Comparison of ENCODE assay signal across 21 cellular contexts in the genomic region with DNA sequence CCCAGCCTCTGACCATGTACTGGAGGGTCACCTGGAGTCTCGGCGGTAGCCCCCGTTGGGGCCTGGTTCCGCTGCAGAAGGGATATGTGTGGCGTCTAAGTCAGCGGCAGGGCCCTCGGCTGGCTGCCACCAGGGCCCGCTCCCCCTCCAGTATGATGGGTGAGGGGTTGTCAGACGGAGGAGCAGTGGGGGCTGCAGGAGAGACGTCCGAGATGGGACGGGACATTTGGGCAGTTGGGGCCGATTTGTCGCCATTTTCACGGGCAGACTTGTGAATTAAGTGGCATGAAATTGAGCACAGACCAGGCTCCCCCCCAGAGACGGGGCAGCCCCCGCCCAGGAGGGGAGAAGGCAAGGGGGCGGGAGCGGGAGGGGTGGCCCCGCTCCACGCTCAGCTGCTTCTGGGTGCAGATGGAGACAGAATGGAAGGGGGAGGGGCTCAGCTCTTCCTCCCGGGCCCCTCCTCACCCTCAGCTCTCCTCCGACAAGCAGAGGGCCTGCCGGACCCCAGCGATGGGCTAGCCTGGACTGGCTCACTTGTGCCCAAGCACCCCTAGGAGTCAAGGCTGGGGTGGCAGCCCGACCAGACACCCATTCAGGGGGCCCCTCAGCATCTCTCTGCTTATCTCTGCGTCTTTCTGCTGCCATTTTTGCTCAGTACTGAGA. TPM values are rescaled to one million over a fixed set of nuclear protein-coding genes. Genes with fewer than 3 reads are reported as not detected.
DNase-seq lines count a peak whose midpoint lies in the region; ATAC-seq, FAIRE-seq and TF ChIP-seq lines count a peak whose summit lies in the region.
"Had no signal": no experiment of that assay in that cellular context is flagged by ENCODE, and none has a peak within 500 bp of the region (broad histone marks: within the 10 kb centered on the region; RNA-seq: fewer than 3 reads in every experiment).

No MANE protein-coding gene starts in this region.

- no peak for FAIRE-seq in kidney (lab: Jason Lieb, UNC)

- H3K9me3 Mint-ChIP-seq in WTC11 = peaks cover 19% of the 10 kb centered on the region

- CTCF ChIA-PET in WTC11 (lab: Charles Lee) = interaction anchor here (0.9 to 1.7 kb wide), 3 partner anchors 49 to 259 kb away, joined by 3 to 4 read pairs (median 3); no protein-coding TSS in a partner anchor

- no peaks in the 10 kb centered on the region for H3F3A ChIP-seq in smooth muscle cell (ENCODE audit: low read depth)

- peak; percentile 88 for DNase-seq in H7
- no peak for DNase-seq in WTC11 (ENCODE audit: low spot score)
- DNase-seq in smooth muscle cell (lab: John Stamatoyannopoulos, UW; ENCODE audit: unreplicated experiment) = no peak
- no peak for DNase-seq in NCI-H82 treated with DMSO at 0.1 percent for 48 hours (lab: John Stamatoyannopoulos, UW; ENCODE audit: unreplicated experiment)
- no peak for DNase-seq in kidney
- DNase-seq in osteoblast (ENCODE audit: insufficient read length, low spot score, missing footprints) = no peak
- DNase-seq in HuH-7.5 (ENCODE audit: low spot score) = no peak
- DNase-seq: ACHN; AML-193; Caco-2; CD4-positive, CD25-positive, alpha-beta regulatory T cell; DMS153; GF-D8; KBM-7; MV-4-11; NCI-H187; NCI-H2107; NCI-H510A; NCI-H748 treated with DMSO at 0.1 percent for 48 hours; Right ventricle myocardium superior had no signal

- TF ChIP-seq CTCF in WTC11 (IDR thresholded peaks at IDR 0.05) (no peak), smooth muscle cell (IDR thresholded peaks at IDR 0.05; ENCODE audit: borderline replicate concordance, insufficient read depth, poor library complexity, severe bottlenecking) (no peak), kidney (IDR thresholded peaks at IDR 0.05; ENCODE audit: borderline replicate concordance, extremely low read depth, insufficient read depth) (no peak), osteoblast (IDR thresholded peaks at IDR 0.05; ENCODE audit: extremely low read depth, low read depth, low read length) (no peak)

- ATAC-seq in WTC11 = peak; percentile 62

- peaks cover 11% of the 10 kb centered on the region for H3K4me1 Mint-ChIP-seq in WTC11
- H3K4me1 Mint-ChIP-seq: CD4-positive, CD25-positive, alpha-beta regulatory T cell had no signal

- H2AFZ ChIP-seq in smooth muscle cell (ENCODE audit: low read depth) (no peak overlapping the region), osteoblast (ENCODE audit: low read length) (no peak overlapping the region)

- no peaks in the 10 kb centered on the region for H3K79me2 ChIP-seq in smooth muscle cell (ENCODE audit: low read depth)
- H3K79me2 ChIP-seq in osteoblast (ENCODE audit: insufficient read depth, low read length) = no peaks in the 10 kb centered on the region

- peak overlapping the region; percentile 15; the same call in 1 of the 2 replicates for H3K4me3 Mint-ChIP-seq in WTC11
- H3K4me3 Mint-ChIP-seq: CD4-positive, CD25-positive, alpha-beta regulatory T cell had no signal

- H3K27me3 ChIP-seq in H7 (ENCODE audit: control insufficient read depth, insufficient read depth, low read length) = no peaks in the 10 kb centered on the region
- no peaks in the 10 kb centered on the region for H3K27me3 ChIP-seq in iPS-15b (ENCODE audit: control insufficient read depth, insufficient read depth, low read length)
- H3K27me3 ChIP-seq in smooth muscle cell (ENCODE audit: low read depth) = peaks cover 36% of the 10 kb centered on the region
- peaks cover 34% of the 10 kb centered on the region for H3K27me3 ChIP-seq in osteoblast (ENCODE audit: insufficient read depth, low read length)

- no peak overlapping the region for H3K9ac ChIP-seq in iPS-15b (ENCODE audit: low read depth, low read length)
- H3K9ac ChIP-seq in smooth muscle cell (ENCODE audit: low read depth) = no peak overlapping the region
- H3K9ac ChIP-seq in kidney (ENCODE audit: low read length in 2 of 2) = no peak overlapping the region

- H3K36me3 ChIP-seq in H7 (replicated peaks; ENCODE audit: control insufficient read depth, insufficient read depth, low read length) (no peaks in the 10 kb centered on the region), iPS-15b (ENCODE audit: control insufficient read depth, insufficient read depth, low read length) (no peaks in the 10 kb centered on the region), smooth muscle cell (ENCODE audit: low read depth) (no peaks in the 10 kb centered on the region), kidney (ENCODE audit: control insufficient read depth in 1 of 2, insufficient read depth in 2 of 2, low read length in 2 of 2) (no peaks in the 10 kb centered on the region), osteoblast (ENCODE audit: insufficient read depth, low read length) (no peaks in the 10 kb centered on the region)

- H3K27ac Mint-ChIP-seq in WTC11 = no peak overlapping the region
- H3K27ac Mint-ChIP-seq: CD4-positive, CD25-positive, alpha-beta regulatory T cell had no signal

- H3K4me2 ChIP-seq in smooth muscle cell (peak overlapping the region; percentile 73), osteoblast (ENCODE audit: insufficient read depth, low read length) (no peak overlapping the region)

- WGBS in smooth muscle cell (ENCODE audit: low lambda C conversion rate) = 67% methylated on average over 22 of the region's 27 CpGs

- H3K27ac ChIP-seq in smooth muscle cell (ENCODE audit: low read depth) (no peak overlapping the region), kidney (ENCODE audit: low read depth in 2 of 2, low read length in 2 of 2) (no peak overlapping the region), osteoblast (ENCODE audit: low read depth, low read length) (no peak overlapping the region)

- POLR2A ChIA-PET in WTC11 (lab: Charles Lee) = interaction anchor here (0.5 kb wide), 1 partner anchor 80 kb away, joined by 4 read pairs; no protein-coding TSS in a partner anchor

- peaks cover 9% of the 10 kb centered on the region for H3K27me3 Mint-ChIP-seq in WTC11 (ENCODE audit: low read depth)

- H3K9me3 ChIP-seq in iPS-15b (ENCODE audit: control insufficient read depth, insufficient read depth, low read length) (no peaks in the 10 kb centered on the region), smooth muscle cell (replicated peaks; ENCODE audit: low read depth) (no peaks in the 10 kb centered on the region), kidney (ENCODE audit: control insufficient read depth in 1 of 2, low read length in 2 of 2) (peaks cover 0 to 9% of the 10 kb centered on the region in 2 donors), osteoblast (ENCODE audit: low read depth, low read length) (no peaks in the 10 kb centered on the region)
- H3K9me3 ChIP-seq: Caco-2 had no signal

- H3K4me3 ChIP-seq in H7 (ENCODE audit: insufficient read depth, low read depth, low read length) = no peak overlapping the region
- peak overlapping the region; percentile 26 for H3K4me3 ChIP-seq in iPS-15b (ENCODE audit: low read depth, low read length)
- H3K4me3 ChIP-seq in smooth muscle cell = no peak overlapping the region
- no peak overlapping the region for H3K4me3 ChIP-seq in kidney (ENCODE audit: low read length in 2 of 2)
- no peak overlapping the region for H3K4me3 ChIP-seq in osteoblast (ENCODE audit: insufficient read depth, low read length)

- intact Hi-C loops in kidney (cut with DNase I) = no loop called here

- peaks cover 7% of the 10 kb centered on the region for H3K4me1 ChIP-seq in iPS-15b (ENCODE audit: control insufficient read depth, insufficient read depth, low read length)
- peaks cover 4% of the 10 kb centered on the region for H3K4me1 ChIP-seq in smooth muscle cell (ENCODE audit: low read depth)
- H3K4me1 ChIP-seq in kidney (ENCODE audit: control insufficient read depth in 1 of 2, insufficient read depth in 1 of 2, low read depth in 1 of 2, low read length in 2 of 2) = no peaks in the 10 kb centered on the region
- no peaks in the 10 kb centered on the region for H3K4me1 ChIP-seq in osteoblast (ENCODE audit: insufficient read depth, low read length)
- H3K4me1 ChIP-seq: Caco-2 had no signal

- 0 out of 2 replicates have a peak, but pooled peaks cover 3% of the 10 kb centered on the region for H3K36me3 Mint-ChIP-seq in WTC11
- H3K36me3 Mint-ChIP-seq: CD4-positive, CD25-positive, alpha-beta regulatory T cell had no signal

- no peaks in the 10 kb centered on the region for H4K20me1 ChIP-seq in smooth muscle cell (ENCODE audit: low read depth)
- H4K20me1 ChIP-seq in osteoblast (ENCODE audit: insufficient read depth, low read length) = no peaks in the 10 kb centered on the region

TF ChIP-seq in WTC11, 78 proteins besides CTCF, POLR2A, EP300 and RAD21 (continues in another document):
- TF ChIP-seq ZNF317 (CRISPR knock-in tag; IDR thresholded peaks at IDR 0.05; ENCODE audit: borderline replicate concordance, low read depth) = no peak
- no peak for TF ChIP-seq HMGA2 (CRISPR knock-in tag; IDR thresholded peaks at IDR 0.05)
- TF ChIP-seq TEAD4 (CRISPR knock-in tag; IDR thresholded peaks at IDR 0.05) = no peak
- no peak for TF ChIP-seq OVOL2 (CRISPR knock-in tag; IDR thresholded peaks at IDR 0.05; ENCODE audit: borderline replicate concordance)
- TF ChIP-seq ZNF263 (CRISPR knock-in tag; IDR thresholded peaks at IDR 0.05; ENCODE audit: low read depth) = no peak
- no peak for TF ChIP-seq TCF7 (CRISPR knock-in tag; IDR thresholded peaks at IDR 0.05; ENCODE audit: low read depth)
- TF ChIP-seq RELA (CRISPR knock-in tag; IDR thresholded peaks at IDR 0.05; ENCODE audit: borderline replicate concordance) = no peak
- no peak for TF ChIP-seq ZNF138 (CRISPR knock-in tag; conservative IDR thresholded peaks at IDR 0.05)
- TF ChIP-seq, protein P1, sequence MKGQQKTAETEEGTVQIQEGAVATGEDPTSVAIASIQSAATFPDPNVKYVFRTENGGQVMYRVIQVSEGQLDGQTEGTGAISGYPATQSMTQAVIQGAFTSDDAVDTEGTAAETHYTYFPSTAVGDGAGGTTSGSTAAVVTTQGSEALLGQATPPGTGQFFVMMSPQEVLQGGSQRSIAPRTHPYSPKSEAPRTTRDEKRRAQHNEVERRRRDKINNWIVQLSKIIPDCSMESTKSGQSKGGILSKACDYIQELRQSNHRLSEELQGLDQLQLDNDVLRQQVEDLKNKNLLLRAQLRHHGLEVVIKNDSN (CRISPR knock-in tag; IDR thresholded peaks at IDR 0.05) = no peak
- TF ChIP-seq, protein P2, sequence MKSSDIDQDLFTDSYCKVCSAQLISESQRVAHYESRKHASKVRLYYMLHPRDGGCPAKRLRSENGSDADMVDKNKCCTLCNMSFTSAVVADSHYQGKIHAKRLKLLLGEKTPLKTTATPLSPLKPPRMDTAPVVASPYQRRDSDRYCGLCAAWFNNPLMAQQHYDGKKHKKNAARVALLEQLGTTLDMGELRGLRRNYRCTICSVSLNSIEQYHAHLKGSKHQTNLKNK (CRISPR knock-in tag; IDR thresholded peaks at IDR 0.05) = no peak
- no peak for TF ChIP-seq MXD4 (CRISPR knock-in tag; IDR thresholded peaks at IDR 0.05; ENCODE audit: borderline replicate concordance)

RNA-seq across cellular contexts. Expression of a gene that starts 52.6 kb away (rescaled TPM):
- 14.2 and 23.1 TPM in 2 replicates for total RNA-seq in H7 (2014; rRNA removed; shearing (Covaris generic))
- total RNA-seq in WTC11 (2021) = 0.61 to 1.3 TPM (median 1.2 TPM) in 3 replicates
- total RNA-seq in smooth muscle cell = not detected in 2 replicates
- polyA plus RNA-seq in smooth muscle cell = not detected in 2 replicates
- 18.4 TPM for total RNA-seq in kidney
- 10.6 TPM for polyA plus RNA-seq in kidney (ENCODE audit: insufficient read depth, low read depth, low replicate concordance)
- not detected in 2 replicates for total RNA-seq in osteoblast
- total RNA-seq: Caco-2; CD4-positive, CD25-positive, alpha-beta regulatory T cell; Right ventricle myocardium superior had no signal
